ENCODE assay signal across 1 cellular context in the genomic region with DNA sequence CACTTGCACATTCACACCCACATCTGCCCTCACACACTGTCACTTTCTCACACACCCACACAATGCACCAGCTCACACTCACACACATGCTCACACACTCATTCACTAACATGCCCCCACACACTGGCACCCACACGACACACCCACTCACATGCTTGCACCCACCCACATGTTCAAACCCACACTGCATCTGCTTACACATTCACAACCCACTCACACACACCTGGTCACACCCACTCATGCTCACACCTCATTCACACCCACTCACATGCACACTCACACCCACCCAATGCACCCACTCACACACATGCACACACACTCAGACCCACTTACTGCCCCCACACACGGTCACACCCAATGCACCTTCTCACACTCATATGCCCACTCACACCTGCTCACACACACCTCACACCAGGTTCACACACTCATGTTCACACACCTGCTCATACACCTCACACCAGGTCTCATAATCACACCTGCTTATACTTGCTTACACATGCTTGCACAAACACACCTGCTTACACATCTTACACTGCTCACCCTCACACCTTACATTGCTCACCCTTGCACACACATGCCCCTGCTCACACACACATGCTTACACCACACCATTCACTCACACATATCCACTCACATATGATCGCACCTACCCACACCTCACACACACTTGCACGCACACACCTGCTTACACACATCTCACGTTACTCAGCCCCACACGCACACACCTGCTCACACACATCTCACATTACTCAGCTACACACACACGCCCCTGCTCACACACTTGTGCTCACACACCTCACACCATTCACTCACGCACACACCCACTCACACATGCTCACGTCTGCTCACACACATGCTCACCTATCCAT.
TF ChIP-seq lines count a peak whose summit lies in the region.

No MANE protein-coding gene starts in this region.

TF ChIP-seq in HepG2, 621 proteins besides CTCF, POLR2A, EP300 and RAD21:
- TF ChIP-seq, protein P1, sequence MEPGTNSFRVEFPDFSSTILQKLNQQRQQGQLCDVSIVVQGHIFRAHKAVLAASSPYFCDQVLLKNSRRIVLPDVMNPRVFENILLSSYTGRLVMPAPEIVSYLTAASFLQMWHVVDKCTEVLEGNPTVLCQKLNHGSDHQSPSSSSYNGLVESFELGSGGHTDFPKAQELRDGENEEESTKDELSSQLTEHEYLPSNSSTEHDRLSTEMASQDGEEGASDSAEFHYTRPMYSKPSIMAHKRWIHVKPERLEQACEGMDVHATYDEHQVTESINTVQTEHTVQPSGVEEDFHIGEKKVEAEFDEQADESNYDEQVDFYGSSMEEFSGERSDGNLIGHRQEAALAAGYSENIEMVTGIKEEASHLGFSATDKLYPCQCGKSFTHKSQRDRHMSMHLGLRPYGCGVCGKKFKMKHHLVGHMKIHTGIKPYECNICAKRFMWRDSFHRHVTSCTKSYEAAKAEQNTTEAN (CRISPR knock-in tag; conservative IDR thresholded peaks at IDR 0.05) = peak; percentile 84
- TF ChIP-seq, protein P2, sequence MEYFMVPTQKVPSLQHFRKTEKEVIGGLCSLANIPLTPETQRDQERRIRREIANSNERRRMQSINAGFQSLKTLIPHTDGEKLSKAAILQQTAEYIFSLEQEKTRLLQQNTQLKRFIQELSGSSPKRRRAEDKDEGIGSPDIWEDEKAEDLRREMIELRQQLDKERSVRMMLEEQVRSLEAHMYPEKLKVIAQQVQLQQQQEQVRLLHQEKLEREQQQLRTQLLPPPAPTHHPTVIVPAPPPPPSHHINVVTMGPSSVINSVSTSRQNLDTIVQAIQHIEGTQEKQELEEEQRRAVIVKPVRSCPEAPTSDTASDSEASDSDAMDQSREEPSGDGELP (IDR thresholded peaks at IDR 0.05; ENCODE audit: borderline replicate concordance, low read depth) = no peak
- TF ChIP-seq ZNF296 (CRISPR knock-in tag; conservative IDR thresholded peaks at IDR 0.05) = 0 out of 2 replicates have a peak, but pooled peaks have one; percentile 29
- TF ChIP-seq HOXA9 (CRISPR knock-in tag; IDR thresholded peaks at IDR 0.05; ENCODE audit: borderline replicate concordance) = peak; percentile 3; the same call in 1 of the 2 replicates
